Comparison of ENCODE assay signal across 11 cellular contexts in genomic region chr14:24277606-24278321, GRCh38. TPM values are rescaled to one million over a fixed set of nuclear protein-coding genes. Genes with fewer than 3 reads are reported as not detected.
DNase-seq lines count a peak whose midpoint lies in the region; ATAC-seq and TF ChIP-seq lines count a peak whose summit lies in the region.
"Had no signal": no experiment of that assay in that cellular context is flagged by ENCODE, and none has a peak within 500 bp of the region (broad histone marks: within the 10 kb centered on the region; RNA-seq: fewer than 3 reads in every experiment).

No MANE protein-coding gene starts in this region.

- no peak for TF ChIP-seq CTCF in glutamatergic neuron (IDR thresholded peaks at IDR 0.05; ENCODE audit: partially characterized antibody, unreplicated experiment)
- TF ChIP-seq CTCF in foreskin fibroblast (IDR thresholded peaks at IDR 0.05; ENCODE audit: low read depth, low read length), result no peak

- no peaks in the 10 kb centered on the region for H3K27me3 ChIP-seq in right cardiac atrium (ENCODE audit: control insufficient read depth, insufficient read depth)
- H3K27me3 ChIP-seq: neural progenitor cell had no signal

- DNase-seq in activated CD4-positive, alpha-beta memory T cell treated with anti-CD3 and anti-CD28 coated beads for 36 hours, result peak; percentile 62
- DNase-seq in activated CD4-positive, alpha-beta memory T cell treated with anti-CD3 and anti-CD28 coated beads, Interleukin-2, amount 10 ng/mL, durations not matched to agents 7 days and 5 days, result no peak
- DNase-seq in SIG-M5 treated with dmso at 0.1 percent for 504 hours (lab: John Stamatoyannopoulos, UW; ENCODE audit: unreplicated experiment), result peak; percentile 85
- DNase-seq in right cardiac atrium, result peak in 2 of 3 donors; percentile 61 to 73
- DNase-seq in glutamatergic neuron, result no peak
- no peak for DNase-seq in foreskin fibroblast
- DNase-seq in NCI-H446 treated with DMSO at 0.1 percent for 48 hours (lab: John Stamatoyannopoulos, UW), result no peak
- DNase-seq: NCI-H2227 treated with DMSO at 0.1 percent for 48 hours had no signal

- H3K27ac ChIP-seq in right cardiac atrium (ENCODE audit: low read length), result no peak overlapping the region
- H3K27ac ChIP-seq: neural progenitor cell had no signal

- ATAC-seq in right cardiac atrium, result peak; percentile 20 to 22
- ATAC-seq: esophagus mucosa had no signal

- 74% methylated on average over 11 of the region's 11 CpGs for WGBS in right cardiac atrium

- no peaks in the 10 kb centered on the region for H3K9me3 Mint-ChIP-seq in activated CD4-positive, alpha-beta memory T cell treated with anti-CD3 and anti-CD28 coated beads for 36 hours
- H3K9me3 Mint-ChIP-seq in activated CD4-positive, alpha-beta memory T cell treated with anti-CD3 and anti-CD28 coated beads, Interleukin-2, amount 10 ng/mL, durations not matched to agents 7 days and 5 days, result no peaks in the 10 kb centered on the region
- H3K9me3 Mint-ChIP-seq in stimulated activated naive CD8-positive, alpha-beta T cell treated with anti-CD3 and anti-CD28 coated beads, Interleukin-15, Interleukin-2, amounts not matched to agents 100 ng/mL and 50 ng/mL, for 24 hours, result peaks cover 5% of the 10 kb centered on the region
- peaks cover 3% of the 10 kb centered on the region for H3K9me3 Mint-ChIP-seq in glutamatergic neuron (ENCODE audit: unreplicated experiment)
- H3K9me3 Mint-ChIP-seq: neural progenitor cell had no signal

- H3K9me3 ChIP-seq in right cardiac atrium (ENCODE audit: control insufficient read depth, low read length), result no peaks in the 10 kb centered on the region

- peak overlapping the region; percentile 54 for H3K27ac Mint-ChIP-seq in activated CD4-positive, alpha-beta memory T cell treated with anti-CD3 and anti-CD28 coated beads for 36 hours
- no peak overlapping the region for H3K27ac Mint-ChIP-seq in activated CD4-positive, alpha-beta memory T cell treated with anti-CD3 and anti-CD28 coated beads, Interleukin-2, amount 10 ng/mL, durations not matched to agents 7 days and 5 days
- H3K27ac Mint-ChIP-seq in stimulated activated naive CD8-positive, alpha-beta T cell treated with anti-CD3 and anti-CD28 coated beads, Interleukin-15, Interleukin-2, amounts not matched to agents 100 ng/mL and 50 ng/mL, for 24 hours, result peak overlapping the region; percentile 71
- no peak overlapping the region for H3K27ac Mint-ChIP-seq in glutamatergic neuron (ENCODE audit: unreplicated experiment)

- no peak overlapping the region for H3K4me3 ChIP-seq in right cardiac atrium (ENCODE audit: low read length)
- no peak overlapping the region for H3K4me3 ChIP-seq in foreskin fibroblast (ENCODE audit: low read depth in 1 of 2, low read length in 2 of 2)
- H3K4me3 ChIP-seq: neural progenitor cell had no signal

- H3K4me1 Mint-ChIP-seq in activated CD4-positive, alpha-beta memory T cell treated with anti-CD3 and anti-CD28 coated beads for 36 hours (ENCODE audit: low read depth), result peaks cover 63% of the 10 kb centered on the region
- H3K4me1 Mint-ChIP-seq in activated CD4-positive, alpha-beta memory T cell treated with anti-CD3 and anti-CD28 coated beads, Interleukin-2, amount 10 ng/mL, durations not matched to agents 7 days and 5 days, result peaks cover 40% of the 10 kb centered on the region
- H3K4me1 Mint-ChIP-seq in stimulated activated naive CD8-positive, alpha-beta T cell treated with anti-CD3 and anti-CD28 coated beads, Interleukin-15, Interleukin-2, amounts not matched to agents 100 ng/mL and 50 ng/mL, for 24 hours (ENCODE audit: low read depth), result peaks cover 70% of the 10 kb centered on the region
- H3K4me1 Mint-ChIP-seq in glutamatergic neuron (ENCODE audit: low read depth, unreplicated experiment), result no peaks in the 10 kb centered on the region

- CTCF ChIA-PET in activated CD4-positive, alpha-beta memory T cell treated with anti-CD3 and anti-CD28 coated beads for 36 hours (lab: Charles Lee), result interaction anchor here (0.6 to 2.7 kb wide), 5 partner anchors 12 to 33 kb away, joined by 3 to 10 read pairs (median 3); partner anchors contain the start of genes CIDEB, DHRS1 and NOP9
- CTCF ChIA-PET in activated CD4-positive, alpha-beta memory T cell treated with anti-CD3 and anti-CD28 coated beads, Interleukin-2, amount 10 ng/mL, durations not matched to agents 7 days and 5 days (lab: Charles Lee), result interaction anchor here (0.9 to 2.1 kb wide), 5 partner anchors 12 to 159 kb away, joined by 3 to 17 read pairs (median 3); partner anchors contain the start of genes CIDEB, LTB4R2 and TINF2

- intact Hi-C loops in activated CD4-positive, alpha-beta memory T cell treated with anti-CD3 and anti-CD28 coated beads for 36 hours (cut with micrococcal nuclease), result loop anchor here (10.0 kb wide), 1 partner anchor 223 kb away; the partner anchor contains the start of gene CARMIL3
- intact Hi-C loops in right cardiac atrium (cut with DNase I), result no loop called here

- no peak overlapping the region for H3K4me3 Mint-ChIP-seq in activated CD4-positive, alpha-beta memory T cell treated with anti-CD3 and anti-CD28 coated beads for 36 hours
- no peak overlapping the region for H3K4me3 Mint-ChIP-seq in activated CD4-positive, alpha-beta memory T cell treated with anti-CD3 and anti-CD28 coated beads, Interleukin-2, amount 10 ng/mL, durations not matched to agents 7 days and 5 days
- no peak overlapping the region for H3K4me3 Mint-ChIP-seq in stimulated activated naive CD8-positive, alpha-beta T cell treated with anti-CD3 and anti-CD28 coated beads, Interleukin-15, Interleukin-2, amounts not matched to agents 100 ng/mL and 50 ng/mL, for 24 hours
- no peak overlapping the region for H3K4me3 Mint-ChIP-seq in glutamatergic neuron (ENCODE audit: unreplicated experiment)
- H3K4me3 Mint-ChIP-seq: neural progenitor cell had no signal

- POLR2A ChIA-PET in activated CD4-positive, alpha-beta memory T cell treated with anti-CD3 and anti-CD28 coated beads for 36 hours (lab: Charles Lee), result interaction anchor here (0.7 to 1.4 kb wide), 2 partner anchors 30 to 31 kb away, joined by 3 read pairs; no protein-coding TSS in a partner anchor
- POLR2A ChIA-PET in activated CD4-positive, alpha-beta memory T cell treated with anti-CD3 and anti-CD28 coated beads, Interleukin-2, amount 10 ng/mL, durations not matched to agents 7 days and 5 days (lab: Charles Lee), result interaction anchor here (1.2 to 2.6 kb wide), 2 partner anchors 31 to 35 kb away, joined by 4 to 8 read pairs; partner anchors contain the start of gene TINF2

- H3K36me3 Mint-ChIP-seq in activated CD4-positive, alpha-beta memory T cell treated with anti-CD3 and anti-CD28 coated beads for 36 hours, result peaks cover 3% of the 10 kb centered on the region
- H3K36me3 Mint-ChIP-seq in activated CD4-positive, alpha-beta memory T cell treated with anti-CD3 and anti-CD28 coated beads, Interleukin-2, amount 10 ng/mL, durations not matched to agents 7 days and 5 days (ENCODE audit: low read depth), result no peaks in the 10 kb centered on the region
- no peaks in the 10 kb centered on the region for H3K36me3 Mint-ChIP-seq in stimulated activated naive CD8-positive, alpha-beta T cell treated with anti-CD3 and anti-CD28 coated beads, Interleukin-15, Interleukin-2, amounts not matched to agents 100 ng/mL and 50 ng/mL, for 24 hours (ENCODE audit: low read depth)
- H3K36me3 Mint-ChIP-seq in glutamatergic neuron (ENCODE audit: unreplicated experiment), result no peaks in the 10 kb centered on the region

- H3K4me1 ChIP-seq in right cardiac atrium (ENCODE audit: control insufficient read depth, insufficient read depth, low read length), result peaks cover 2% of the 10 kb centered on the region
- H3K4me1 ChIP-seq: neural progenitor cell had no signal

- no peaks in the 10 kb centered on the region for H3K27me3 Mint-ChIP-seq in activated CD4-positive, alpha-beta memory T cell treated with anti-CD3 and anti-CD28 coated beads for 36 hours
- peaks cover 5% of the 10 kb centered on the region for H3K27me3 Mint-ChIP-seq in activated CD4-positive, alpha-beta memory T cell treated with anti-CD3 and anti-CD28 coated beads, Interleukin-2, amount 10 ng/mL, durations not matched to agents 7 days and 5 days
- no peaks in the 10 kb centered on the region for H3K27me3 Mint-ChIP-seq in stimulated activated naive CD8-positive, alpha-beta T cell treated with anti-CD3 and anti-CD28 coated beads, Interleukin-15, Interleukin-2, amounts not matched to agents 100 ng/mL and 50 ng/mL, for 24 hours
- H3K27me3 Mint-ChIP-seq in glutamatergic neuron (ENCODE audit: unreplicated experiment), result peaks cover 3% of the 10 kb centered on the region

RNA-seq across cellular contexts. Expression of gene RABGGTA, which starts 6.4 kb away (rescaled TPM):
- total RNA-seq in activated CD4-positive, alpha-beta memory T cell treated with anti-CD3 and anti-CD28 coated beads for 36 hours, result 10 to 100 TPM; 39.5 to 40.6 TPM
- total RNA-seq in activated CD4-positive, alpha-beta memory T cell treated with anti-CD3 and anti-CD28 coated beads, Interleukin-2, amount 10 ng/mL, durations not matched to agents 7 days and 5 days, result 10 to 100 TPM; 40.2 to 41.0 TPM
- total RNA-seq in right cardiac atrium, result 10 to 100 TPM; 18.1 to 21.4 (median 20.8) TPM
- 20.7 TPM for polyA plus RNA-seq in right cardiac atrium
- 30.3 TPM for total RNA-seq in glutamatergic neuron (ENCODE audit: unreplicated experiment)

RNA-seq across cellular contexts. Expression of gene TGM1, which starts 14.8 kb away (rescaled TPM):
- total RNA-seq in activated CD4-positive, alpha-beta memory T cell treated with anti-CD3 and anti-CD28 coated beads for 36 hours, result 1 to 10 TPM; 3.7 to 4.5 TPM
- 1 to 10 TPM; 4.0 to 4.4 TPM for total RNA-seq in activated CD4-positive, alpha-beta memory T cell treated with anti-CD3 and anti-CD28 coated beads, Interleukin-2, amount 10 ng/mL, durations not matched to agents 7 days and 5 days
- 1 to 10 TPM in 1 of 4 donors, under 1 TPM in 3; 0.36 to 2.0 (median 0.58) TPM for total RNA-seq in right cardiac atrium
- 0.16 TPM for polyA plus RNA-seq in right cardiac atrium
- total RNA-seq in glutamatergic neuron (ENCODE audit: unreplicated experiment), result 4.2 TPM

RNA-seq across cellular contexts. Expression of gene DHRS1, which starts 21.8 kb away (rescaled TPM):
- 10 to 100 TPM; 14.7 to 14.9 TPM for total RNA-seq in activated CD4-positive, alpha-beta memory T cell treated with anti-CD3 and anti-CD28 coated beads for 36 hours
- 10 to 100 TPM; 31.6 to 33.4 TPM for total RNA-seq in activated CD4-positive, alpha-beta memory T cell treated with anti-CD3 and anti-CD28 coated beads, Interleukin-2, amount 10 ng/mL, durations not matched to agents 7 days and 5 days
- total RNA-seq in right cardiac atrium (10 to 100 TPM in 2 of 4 donors, 1 to 10 TPM in 2; 5.9 to 12.0 (median 10.4) TPM), glutamatergic neuron (ENCODE audit: unreplicated experiment) (25.1 TPM)
- polyA plus RNA-seq in right cardiac atrium, result 7.2 TPM

RNA-seq across cellular contexts. Expression of gene NOP9, which starts 21.9 kb away (rescaled TPM):
- 10 to 100 TPM; 30.7 to 30.9 TPM for total RNA-seq in activated CD4-positive, alpha-beta memory T cell treated with anti-CD3 and anti-CD28 coated beads for 36 hours
- 10 to 100 TPM; 25.8 to 27.7 TPM for total RNA-seq in activated CD4-positive, alpha-beta memory T cell treated with anti-CD3 and anti-CD28 coated beads, Interleukin-2, amount 10 ng/mL, durations not matched to agents 7 days and 5 days
- total RNA-seq in right cardiac atrium (10 to 100 TPM; 19.2 to 20.3 (median 19.6) TPM), glutamatergic neuron (ENCODE audit: unreplicated experiment) (29.2 TPM)
- 9.6 TPM for polyA plus RNA-seq in right cardiac atrium

RNA-seq across cellular contexts. Expression of gene CIDEB, which starts 30.0 kb away (rescaled TPM):
- total RNA-seq in activated CD4-positive, alpha-beta memory T cell treated with anti-CD3 and anti-CD28 coated beads for 36 hours, result 10 to 100 TPM; 22.6 to 25.8 TPM
- 10 to 100 TPM; 38.4 to 39.6 TPM for total RNA-seq in activated CD4-positive, alpha-beta memory T cell treated with anti-CD3 and anti-CD28 coated beads, Interleukin-2, amount 10 ng/mL, durations not matched to agents 7 days and 5 days
- total RNA-seq in right cardiac atrium, result 1 to 10 TPM; 5.8 to 8.5 (median 6.9) TPM
- 3.6 TPM for polyA plus RNA-seq in right cardiac atrium
- total RNA-seq in glutamatergic neuron (ENCODE audit: unreplicated experiment), result 1.8 TPM

Comparison
In these comparisons a context has a peak if more than half of its experiments do, and no peak if none do; other contexts are left out.
1. DNase-seq: peak in activated CD4-positive, alpha-beta memory T cell treated with anti-CD3 and anti-CD28 coated beads for 36 hours (single experiment), SIG-M5 treated with dmso at 0.1 percent for 504 hours (single experiment) and right cardiac atrium (2 of 3); none in activated CD4-positive, alpha-beta memory T cell treated with anti-CD3 and anti-CD28 coated beads, Interleukin-2, amount 10 ng/mL, durations not matched to agents 7 days and 5 days (single experiment), glutamatergic neuron (single experiment), foreskin fibroblast (0 of 2) and NCI-H446 treated with DMSO at 0.1 percent for 48 hours (single experiment).
2. H3K27ac Mint-ChIP-seq: peak in activated CD4-positive, alpha-beta memory T cell treated with anti-CD3 and anti-CD28 coated beads for 36 hours (single experiment) and stimulated activated naive CD8-positive, alpha-beta T cell treated with anti-CD3 and anti-CD28 coated beads, Interleukin-15, Interleukin-2, amounts not matched to agents 100 ng/mL and 50 ng/mL, for 24 hours (single experiment); none in activated CD4-positive, alpha-beta memory T cell treated with anti-CD3 and anti-CD28 coated beads, Interleukin-2, amount 10 ng/mL, durations not matched to agents 7 days and 5 days (single experiment) and glutamatergic neuron (single experiment).